ENCODE assay signal across 8 cellular contexts in the genomic region with DNA sequence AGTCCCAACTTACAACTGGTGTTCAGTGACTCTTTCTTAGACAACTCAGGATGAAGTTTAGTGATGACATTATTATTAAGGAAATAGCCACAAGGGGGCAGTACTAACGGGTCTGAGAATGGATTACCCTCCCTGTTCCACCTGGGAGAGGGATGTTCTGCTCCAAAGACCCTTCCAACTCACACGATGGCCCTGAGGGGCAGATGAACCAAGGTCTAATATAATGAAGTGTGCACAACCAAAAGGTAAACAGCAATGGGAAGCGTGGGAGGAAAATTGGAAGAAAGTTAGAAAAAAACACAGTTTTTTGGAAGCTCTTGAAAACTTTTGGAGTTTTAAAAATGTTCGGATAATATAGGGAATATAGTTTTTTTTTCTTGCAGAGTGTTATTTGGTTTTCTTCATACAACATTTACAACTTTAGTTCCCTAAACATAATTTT. TPM values are rescaled to one million over a fixed set of nuclear protein-coding genes. Genes with fewer than 3 reads are reported as not detected.
DNase-seq lines count a peak whose midpoint lies in the region; ATAC-seq and TF ChIP-seq lines count a peak whose summit lies in the region.

No MANE protein-coding gene starts in this region.

- H3K27me3 Mint-ChIP-seq in nephron progenitor cell (ENCODE audit: low read depth, poor library complexity): peaks cover 14% of the 10 kb centered on the region

- H3K4me3 ChIP-seq in Jurkat, Clone E6-1 (ENCODE audit: low read length): no peak overlapping the region
- no peak overlapping the region for H3K4me3 ChIP-seq in SJCRH30

- no peaks in the 10 kb centered on the region for H3K36me3 Mint-ChIP-seq in nephron progenitor cell (ENCODE audit: low read depth)

- no peaks in the 10 kb centered on the region for H3K27me3 ChIP-seq in SJCRH30

- H3K27ac ChIP-seq in SJCRH30: no peak overlapping the region

- DNase-seq in activated CD8-positive, alpha-beta memory T cell treated with anti-CD3 and anti-CD28 coated beads for 24 hours: peak; percentile 62
- DNase-seq in activated CD8-positive, alpha-beta memory T cell treated with anti-CD3 and anti-CD28 coated beads, Interleukin-2, amount 50 U/mL, for 4 hours: no peak
- DNase-seq in Jurkat, Clone E6-1 (ENCODE audit: low read depth, low spot score): peak; percentile 29
- peak; percentile 39 to 83 for DNase-seq in SJCRH30
- DNase-seq in epidermal melanocyte (ENCODE audit: insufficient read length, low spot score): peak; percentile 50
- DNase-seq in nephron progenitor cell: peak; percentile 51
- DNase-seq in OCI-M2 (lab: John Stamatoyannopoulos, UW; ENCODE audit: unreplicated experiment): no peak

- no peak overlapping the region for H3K4me3 Mint-ChIP-seq in nephron progenitor cell

- H3K27ac Mint-ChIP-seq in nephron progenitor cell: no peak overlapping the region

- ATAC-seq in GM18858 (IDR thresholded peaks at IDR 0.05; ENCODE audit: unreplicated experiment): no peak

- TF ChIP-seq CTCF in nephron progenitor cell (IDR thresholded peaks at IDR 0.05): peak; percentile 61

- no peaks in the 10 kb centered on the region for H3K36me3 ChIP-seq in SJCRH30

- peaks cover 19% of the 10 kb centered on the region for H3K4me1 Mint-ChIP-seq in nephron progenitor cell

- peaks cover 15% of the 10 kb centered on the region for H3K4me1 ChIP-seq in SJCRH30

- no peaks in the 10 kb centered on the region for H3K9me3 ChIP-seq in SJCRH30 (replicated peaks)

- H3K9me3 Mint-ChIP-seq in nephron progenitor cell: no peaks in the 10 kb centered on the region

RNA-seq across cellular contexts. Expression of gene FGF6, which starts 24.0 kb away (rescaled TPM):
- not detected for polyA plus RNA-seq in Jurkat, Clone E6-1 (2012; ENCODE audit: insufficient read depth, insufficient read length)
- not detected in 2 replicates for total RNA-seq in SJCRH30 (2014; rRNA removed; shearing (Covaris generic))

RNA-seq across cellular contexts. Expression of gene FGF23, which starts 42.1 kb away (rescaled TPM):
- not detected for polyA plus RNA-seq in Jurkat, Clone E6-1 (2012; ENCODE audit: insufficient read depth, insufficient read length)
- 0.02 TPM in 1 of 2 replicates, not detected in the other for total RNA-seq in SJCRH30 (2014; rRNA removed; shearing (Covaris generic))

Comparison
In these comparisons a context has a peak if more than half of its experiments do, and no peak if none do; other contexts are left out.
1. DNase-seq: peak in activated CD8-positive, alpha-beta memory T cell treated with anti-CD3 and anti-CD28 coated beads for 24 hours (single experiment), Jurkat, Clone E6-1 (single experiment), SJCRH30 (2 of 2), epidermal melanocyte (single experiment) and nephron progenitor cell (single experiment); none in activated CD8-positive, alpha-beta memory T cell treated with anti-CD3 and anti-CD28 coated beads, Interleukin-2, amount 50 U/mL, for 4 hours (single experiment) and OCI-M2 (single experiment).